13 cellular contexts compared by ENCODE assay signal in the genomic region with DNA sequence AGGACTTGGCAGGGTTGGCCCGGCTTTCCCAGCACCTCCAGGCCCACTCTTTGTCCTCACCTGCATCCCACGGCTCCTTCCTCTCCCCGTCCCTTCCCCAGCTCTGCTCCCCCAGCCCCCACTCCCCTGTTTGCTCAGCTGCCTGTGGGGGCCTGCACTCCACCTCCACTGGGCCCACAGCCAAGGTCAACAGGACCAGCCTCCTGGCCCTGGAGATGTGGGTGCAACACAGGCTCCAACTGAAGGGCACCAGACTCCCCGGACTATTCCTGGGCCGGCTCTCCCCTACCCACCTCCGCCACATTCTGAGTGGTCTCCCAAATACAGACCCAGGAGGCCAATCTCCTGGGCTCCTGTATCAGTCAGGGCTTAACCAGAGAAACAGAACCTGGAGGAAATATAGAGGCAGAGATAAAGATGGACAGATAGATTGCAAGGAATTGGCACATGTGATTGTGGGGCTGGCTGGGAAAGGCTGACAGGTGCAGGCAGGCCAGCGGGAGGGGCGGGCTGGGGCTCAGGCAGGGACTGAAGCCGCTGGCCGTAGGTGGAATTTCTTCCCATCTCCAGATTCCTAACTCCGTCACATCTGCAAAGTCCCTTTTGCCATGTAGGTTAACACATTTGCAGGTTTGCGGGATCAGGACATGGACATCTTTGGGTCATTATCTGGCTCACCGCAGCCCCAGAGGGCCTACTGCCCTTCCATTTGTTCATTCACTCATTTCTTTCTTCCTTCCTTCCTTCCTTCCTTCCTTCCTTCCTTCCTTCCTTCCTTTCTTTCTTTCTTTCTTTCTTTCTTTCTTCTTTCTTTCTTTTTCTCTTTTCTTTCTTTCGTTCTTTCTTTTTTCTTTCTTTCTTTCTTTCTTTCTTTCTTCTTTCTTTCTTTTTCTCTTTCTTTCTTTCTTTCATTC. TPM values are rescaled to one million over a fixed set of nuclear protein-coding genes. Genes with fewer than 3 reads are reported as not detected.
A peak's percentile ranks its signal among the peaks of the same experiment; 100 is the strongest.
DNase-seq lines count a peak whose midpoint lies in the region; ATAC-seq and TF ChIP-seq lines count a peak whose summit lies in the region.
"Had no signal": no experiment of that assay in that cellular context is flagged by ENCODE, and none has a peak within 500 bp of the region (broad histone marks: within the 10 kb centered on the region; RNA-seq: fewer than 3 reads in every experiment).

No MANE protein-coding gene starts in this region.

- H3K9me3 ChIP-seq in T-helper 17 cell (ENCODE audit: control insufficient read depth, low read length, poor library complexity, severe bottlenecking), result no peaks in the 10 kb centered on the region
- H3K9me3 ChIP-seq: adrenal gland had no signal

- H3K4me3 Mint-ChIP-seq in T-helper 17 cell, result peak overlapping the region; percentile 55
- no peak overlapping the region for H3K4me3 Mint-ChIP-seq in naive B cell

- DNase-seq in T-helper 17 cell (no peak), naive B cell (no peak), RKO (ENCODE audit: low spot score) (no peak), cardiac septum (ENCODE audit: low spot score) (no peak)
- DNase-seq: DND-41, foreskin fibroblast, NCI-H524, nucleus accumbens had no signal

- no peak overlapping the region for H3K27ac Mint-ChIP-seq in T-helper 17 cell
- peak overlapping the region in 4 of 6 donors; percentile 26 to 97 (median 62) for H3K27ac Mint-ChIP-seq in naive B cell

- TF ChIP-seq CTCF in C4-2B (conservative IDR thresholded peaks at IDR 0.05), result no peak

- ATAC-seq in T-helper 17 cell, result no peak
- no peak for ATAC-seq in naive B cell (ENCODE audit: low read depth in 2 of 2)
- no peak for ATAC-seq in GM18511 (IDR thresholded peaks at IDR 0.05; ENCODE audit: unreplicated experiment)
- no peak for ATAC-seq in HG03571 (IDR thresholded peaks at IDR 0.05; ENCODE audit: unreplicated experiment)

- H3K4me1 Mint-ChIP-seq in T-helper 17 cell (peaks cover 20% of the 10 kb centered on the region), naive B cell (peaks cover 16 to 36% (median 36%) of the 10 kb centered on the region in 3 donors)

- TF ChIP-seq RAD21 in Ishikawa (IDR thresholded peaks at IDR 0.05; ENCODE audit: low read depth), result no peak

- H3K36me3 Mint-ChIP-seq in T-helper 17 cell (ENCODE audit: low read depth) (no peaks in the 10 kb centered on the region), naive B cell (no peaks in the 10 kb centered on the region)

- intact Hi-C loops in cardiac septum (cut with DNase I), result no loop called here

- H3K9me3 Mint-ChIP-seq in naive B cell, result no peaks in the 10 kb centered on the region

- TF ChIP-seq EP300 in Ishikawa (IDR thresholded peaks at IDR 0.05; ENCODE audit: borderline replicate concordance), result no peak

- peak overlapping the region; percentile 70 for H3K27ac ChIP-seq in C4-2B
- H3K27ac ChIP-seq: adrenal gland had no signal

- H3K27me3 Mint-ChIP-seq in T-helper 17 cell (no peaks in the 10 kb centered on the region), naive B cell (no peaks in the 10 kb centered on the region)

TF ChIP-seq in Ishikawa, 13 proteins besides CTCF, POLR2A, EP300 and RAD21:
- TF ChIP-seq NFIC (IDR thresholded peaks at IDR 0.05), result peak; percentile 32; the same call in 1 of the 2 replicates
- TF ChIP-seq, protein P1, sequence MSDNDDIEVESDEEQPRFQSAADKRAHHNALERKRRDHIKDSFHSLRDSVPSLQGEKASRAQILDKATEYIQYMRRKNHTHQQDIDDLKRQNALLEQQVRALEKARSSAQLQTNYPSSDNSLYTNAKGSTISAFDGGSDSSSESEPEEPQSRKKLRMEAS (IDR thresholded peaks at IDR 0.05), result no peak
TF ChIP-seq in Ishikawa: peak in this region for 1.

RNA-seq across cellular contexts. Expression of a gene that starts 45.8 kb away (rescaled TPM):
- total RNA-seq in T-helper 17 cell, result 1,000 to 10,000 TPM; 1,038 to 1,220 TPM
- polyA plus RNA-seq in naive B cell (ENCODE audit: low read depth in 6 of 6), result 100 to 1,000 TPM in 1 of 6 donors, 10 to 100 TPM in 5; 17.3 to 255 (median 64.5) TPM
- total RNA-seq in cardiac septum, result 282 TPM

RNA-seq across cellular contexts. Expression of a gene that starts 47.9 kb away (rescaled TPM):
- total RNA-seq in T-helper 17 cell, result 10 to 100 TPM; 27.0 to 32.3 TPM
- polyA plus RNA-seq in naive B cell (ENCODE audit: low read depth in 6 of 6), result 100 to 1,000 TPM in 5 of 6 donors, 10 to 100 TPM in 1; 97.1 to 130 (median 108) TPM
- total RNA-seq in cardiac septum, result 92.8 TPM
